ENCODE assay signal across 17 cellular contexts in the genomic region with DNA sequence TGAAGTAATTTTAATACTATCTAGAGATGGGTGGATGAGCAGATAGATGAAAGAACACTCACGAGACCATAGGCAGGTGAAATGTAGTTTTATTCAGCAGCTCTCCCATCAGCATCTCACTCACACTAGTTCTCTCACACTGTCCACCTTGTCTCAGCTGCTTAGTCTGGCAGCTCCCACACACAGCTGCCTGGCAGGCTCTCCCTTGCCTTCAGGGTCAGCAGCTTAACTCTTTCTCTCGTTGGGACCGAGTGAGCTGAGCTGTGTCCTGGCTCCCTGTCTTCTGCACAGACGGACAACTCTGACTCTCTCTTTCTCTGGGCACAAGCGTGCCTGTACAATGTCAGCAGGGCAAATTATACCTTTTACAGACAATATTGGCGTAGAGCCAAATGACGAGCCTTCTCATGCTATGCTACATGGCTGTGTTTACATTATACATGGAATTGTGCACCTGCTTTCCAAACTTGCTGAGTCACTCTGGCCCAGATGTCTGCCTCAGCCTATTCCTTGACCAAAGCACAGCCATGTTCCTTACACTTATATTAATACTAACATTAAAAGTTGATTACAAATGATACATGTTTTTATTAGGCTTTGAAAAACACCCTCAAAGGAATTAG.
DNase-seq lines count a peak whose midpoint lies in the region; ATAC-seq and TF ChIP-seq lines count a peak whose summit lies in the region.
"Had no signal": no experiment of that assay in that cellular context is flagged by ENCODE, and none has a peak within 500 bp of the region (broad histone marks: within the 10 kb centered on the region; RNA-seq: fewer than 3 reads in every experiment).

No MANE protein-coding gene starts in this region.

- ATAC-seq in activated CD4-positive, alpha-beta T cell treated with anti-CD3 and anti-CD28 coated beads for 36 hours: no peak
- no peak for ATAC-seq in left lung

- CTCF ChIA-PET in activated CD4-positive, alpha-beta T cell treated with anti-CD3 and anti-CD28 coated beads for 36 hours (lab: Charles Lee): interaction anchor here (0.7 kb wide), 1 partner anchor 71 kb away, joined by 3 read pairs; no protein-coding TSS in a partner anchor

- peak; percentile 95 for DNase-seq in COR-L47 (lab: John Stamatoyannopoulos, UW)
- peak; percentile 3 for DNase-seq in NAMALWA (ENCODE audit: low spot score)
- peak; percentile 99 for DNase-seq in NCI-H69 (lab: John Stamatoyannopoulos, UW)
- peak; percentile 40 for DNase-seq in epithelial cell of prostate (ENCODE audit: low read depth, low spot score)
- no peak for DNase-seq in ecto neural progenitor cell (ENCODE audit: low spot score)
- DNase-seq in activated CD4-positive, alpha-beta T cell treated with anti-CD3 and anti-CD28 coated beads for 36 hours: no peak
- no peak for DNase-seq in stomach
- no peak for DNase-seq in left lung
- DNase-seq: activated CD8-positive, alpha-beta memory T cell treated with anti-CD3 and anti-CD28 coated beads, Interleukin-2, amount 50 U/mL, for 4 hours; dorsolateral prefrontal cortex; foreskin melanocyte; H7; naive B cell; substantia nigra had no signal

- no peak overlapping the region for H3K27ac Mint-ChIP-seq in activated CD4-positive, alpha-beta T cell treated with anti-CD3 and anti-CD28 coated beads for 36 hours
- H3K27ac Mint-ChIP-seq: naive B cell had no signal

- H3K27me3 Mint-ChIP-seq in activated CD4-positive, alpha-beta T cell treated with anti-CD3 and anti-CD28 coated beads for 36 hours: no peaks in the 10 kb centered on the region
- H3K27me3 Mint-ChIP-seq: naive B cell had no signal

- H3K9me3 ChIP-seq in stomach (peaks cover 0 to 5% (median 2%) of the 10 kb centered on the region in 4 donors), left lung (peaks cover 0 to 6% of the 10 kb centered on the region in 2 donors)
- H3K9me3 ChIP-seq: adrenal gland had no signal

- H3K9me3 Mint-ChIP-seq in activated CD4-positive, alpha-beta T cell treated with anti-CD3 and anti-CD28 coated beads for 36 hours (ENCODE audit: low read depth): peaks cover 2% of the 10 kb centered on the region

- POLR2A ChIA-PET in activated CD4-positive, alpha-beta T cell treated with anti-CD3 and anti-CD28 coated beads for 36 hours (lab: Charles Lee): no interaction called here

- H3K36me3 ChIP-seq in stomach (no peaks in the 10 kb centered on the region), left lung (no peaks in the 10 kb centered on the region)
- H3K36me3 ChIP-seq: adrenal gland had no signal

- H3K4me1 ChIP-seq in stomach (no peaks in the 10 kb centered on the region), left lung (no peaks in the 10 kb centered on the region)
- H3K4me1 ChIP-seq: adrenal gland had no signal

- H3K4me1 Mint-ChIP-seq in activated CD4-positive, alpha-beta T cell treated with anti-CD3 and anti-CD28 coated beads for 36 hours: no peaks in the 10 kb centered on the region
- H3K4me1 Mint-ChIP-seq: naive B cell had no signal

- no peak for TF ChIP-seq EP300 in stomach (IDR thresholded peaks at IDR 0.05)

- intact Hi-C loops in activated CD4-positive, alpha-beta T cell treated with anti-CD3 and anti-CD28 coated beads for 36 hours (cut with DNase I, micrococcal nuclease): no loop called here
- intact Hi-C loops in stomach (cut with DNase I; ENCODE audit: low total_unique reads) (no loop called here), left lung (cut with DNase I) (no loop called here)

- TF ChIP-seq POLR2A in stomach (IDR thresholded peaks at IDR 0.05): no peak

- H3K27ac ChIP-seq in epithelial cell of prostate (no peak overlapping the region), stomach (no peak overlapping the region), left lung (no peak overlapping the region)
- H3K27ac ChIP-seq: adrenal gland, dorsolateral prefrontal cortex, skin epidermis, VCaP had no signal

- no peak overlapping the region for H3K4me3 ChIP-seq in stomach
- no peak overlapping the region for H3K4me3 ChIP-seq in left lung
- H3K4me3 ChIP-seq: adrenal gland, dorsolateral prefrontal cortex, skin epidermis had no signal

- H3K27me3 ChIP-seq in stomach (no peaks in the 10 kb centered on the region), left lung (no peaks in the 10 kb centered on the region)
- H3K27me3 ChIP-seq: adrenal gland, dorsolateral prefrontal cortex had no signal

- 55 to 76% (median 57%) methylated on average over 7 of the region's 7 CpGs for WGBS in stomach, 5 donors

- TF ChIP-seq CTCF in stomach (IDR thresholded peaks at IDR 0.05) (no peak), left lung (IDR thresholded peaks at IDR 0.05) (no peak)

- no peaks in the 10 kb centered on the region for H3K36me3 Mint-ChIP-seq in activated CD4-positive, alpha-beta T cell treated with anti-CD3 and anti-CD28 coated beads for 36 hours (ENCODE audit: low read depth)
- H3K36me3 Mint-ChIP-seq: naive B cell had no signal

- H3K4me3 Mint-ChIP-seq in activated CD4-positive, alpha-beta T cell treated with anti-CD3 and anti-CD28 coated beads for 36 hours: no peak overlapping the region
- H3K4me3 Mint-ChIP-seq: naive B cell had no signal

Comparison
In these comparisons a context has a peak if more than half of its experiments do, and no peak if none do; other contexts are left out.
1. DNase-seq: peak in COR-L47 (single experiment), NAMALWA (single experiment), NCI-H69 (single experiment) and epithelial cell of prostate (single experiment); none in ecto neural progenitor cell (single experiment), activated CD4-positive, alpha-beta T cell treated with anti-CD3 and anti-CD28 coated beads for 36 hours (single experiment), stomach (single experiment) and left lung (0 of 2).